Comparison of ENCODE assay signal across 9 cellular contexts in genomic region chr1:26161408-26162219, GRCh38. TPM values are rescaled to one million over a fixed set of nuclear protein-coding genes. Genes with fewer than 3 reads are reported as not detected.
A peak's percentile ranks its signal among the peaks of the same experiment; 100 is the strongest.
DNase-seq lines count a peak whose midpoint lies in the region; ATAC-seq and TF ChIP-seq lines count a peak whose summit lies in the region.
"Had no signal": no experiment of that assay in that cellular context is flagged by ENCODE, and none has a peak within 500 bp of the region (broad histone marks: within the 10 kb centered on the region; RNA-seq: fewer than 3 reads in every experiment).

No MANE protein-coding gene starts in this region.

- H3K9ac ChIP-seq in MM.1S (ENCODE audit: low read length): no peak overlapping the region

- H3K36me3 ChIP-seq in MM.1S (replicated peaks; ENCODE audit: insufficient read depth, low read length): no peaks in the 10 kb centered on the region

- H3K4me1 Mint-ChIP-seq in activated CD4-positive, alpha-beta memory T cell treated with anti-CD3 and anti-CD28 coated beads, Interleukin-2, amount 10 ng/mL, durations not matched to agents 7 days and 5 days: peaks cover 27% of the 10 kb centered on the region

- no peaks in the 10 kb centered on the region for H3K9me3 ChIP-seq in MM.1S (replicated peaks; ENCODE audit: insufficient read depth, low read length)

- DNase-seq in DMS114 treated with DMSO at 0.1 percent for 48 hours (lab: John Stamatoyannopoulos, UW; ENCODE audit: unreplicated experiment): peak; percentile 46
- DNase-seq in MM.1S: peak; percentile 37
- peak; percentile 35 for DNase-seq in activated CD4-positive, alpha-beta memory T cell treated with anti-CD3 and anti-CD28 coated beads, Interleukin-2, amount 10 ng/mL, durations not matched to agents 7 days and 5 days
- no peak for DNase-seq in epithelial cell of proximal tubule (ENCODE audit: low read depth)
- peak; percentile 40 for DNase-seq in midbrain (lab: John Stamatoyannopoulos, UW)
- DNase-seq in stimulated activated naive CD8-positive, alpha-beta T cell treated with anti-CD3 and anti-CD28 coated beads, Interleukin-15, Interleukin-2, amounts not matched to agents 100 U/mL and 50 U/mL, for 24 hours: peak; percentile 54
- no peak for DNase-seq in NK-92 (lab: John Stamatoyannopoulos, UW; ENCODE audit: unreplicated experiment)

- H3K36me3 Mint-ChIP-seq in activated CD4-positive, alpha-beta memory T cell treated with anti-CD3 and anti-CD28 coated beads, Interleukin-2, amount 10 ng/mL, durations not matched to agents 7 days and 5 days (ENCODE audit: low read depth): no peaks in the 10 kb centered on the region

- no peaks in the 10 kb centered on the region for H3K9me2 ChIP-seq in MM.1S (replicated peaks; ENCODE audit: insufficient read depth, low read length)

- peak; percentile 49 for ATAC-seq in stimulated activated naive CD8-positive, alpha-beta T cell treated with anti-CD3 and anti-CD28 coated beads, Interleukin-15, Interleukin-2, amounts not matched to agents 100 U/mL and 50 U/mL, for 24 hours
- no peak for ATAC-seq in HG02759 (IDR thresholded peaks at IDR 0.05; ENCODE audit: unreplicated experiment)

- no peaks in the 10 kb centered on the region for H3K9me3 Mint-ChIP-seq in activated CD4-positive, alpha-beta memory T cell treated with anti-CD3 and anti-CD28 coated beads, Interleukin-2, amount 10 ng/mL, durations not matched to agents 7 days and 5 days

- H3K27me3 Mint-ChIP-seq in activated CD4-positive, alpha-beta memory T cell treated with anti-CD3 and anti-CD28 coated beads, Interleukin-2, amount 10 ng/mL, durations not matched to agents 7 days and 5 days: peaks cover 50% of the 10 kb centered on the region

- no peaks in the 10 kb centered on the region for H3F3A ChIP-seq in MM.1S (ENCODE audit: insufficient read depth, low read length)

- POLR2A ChIA-PET in activated CD4-positive, alpha-beta memory T cell treated with anti-CD3 and anti-CD28 coated beads, Interleukin-2, amount 10 ng/mL, durations not matched to agents 7 days and 5 days (lab: Charles Lee): interaction anchor here (0.7 kb wide), 1 partner anchor 35 kb away, joined by 3 read pairs; no protein-coding TSS in a partner anchor

- H3K27ac Mint-ChIP-seq in activated CD4-positive, alpha-beta memory T cell treated with anti-CD3 and anti-CD28 coated beads, Interleukin-2, amount 10 ng/mL, durations not matched to agents 7 days and 5 days: no peak overlapping the region

- TF ChIP-seq CTCF in MM.1S (IDR thresholded peaks at IDR 0.05; ENCODE audit: low read length) (no peak), epithelial cell of proximal tubule (conservative IDR thresholded peaks at IDR 0.05; ENCODE audit: low read depth, low read length) (peak; percentile 4)

- CTCF ChIA-PET in activated CD4-positive, alpha-beta memory T cell treated with anti-CD3 and anti-CD28 coated beads, Interleukin-2, amount 10 ng/mL, durations not matched to agents 7 days and 5 days (lab: Charles Lee): interaction anchor here (1.0 to 2.7 kb wide), 5 partner anchors 8 to 256 kb away, joined by 3 to 14 read pairs (median 4); partner anchors contain the start of genes CEP85 and ZNF593

- no peak overlapping the region for H3K4me3 Mint-ChIP-seq in activated CD4-positive, alpha-beta memory T cell treated with anti-CD3 and anti-CD28 coated beads, Interleukin-2, amount 10 ng/mL, durations not matched to agents 7 days and 5 days

- H3K27me3 ChIP-seq in MM.1S (replicated peaks; ENCODE audit: insufficient read depth, low read length): peaks cover 27% of the 10 kb centered on the region

- H3K4me3 ChIP-seq in MM.1S (ENCODE audit: low read length) (peak overlapping the region; percentile 52; the same call in 1 of the 2 replicates), epithelial cell of proximal tubule (ENCODE audit: low read depth, low read length) (peak overlapping the region; percentile 52)

- peak overlapping the region; percentile 54 for H2AFZ ChIP-seq in MM.1S (ENCODE audit: low read length)

- no peaks in the 10 kb centered on the region for H3K79me2 ChIP-seq in MM.1S (ENCODE audit: low read length)

- H3K4me2 ChIP-seq in MM.1S (ENCODE audit: low read depth, low read length): peak overlapping the region; percentile 94

- peaks cover 6% of the 10 kb centered on the region for H3K4me1 ChIP-seq in MM.1S (ENCODE audit: low read length)

- H3K27ac ChIP-seq in MM.1S (ENCODE audit: low read length): no peak overlapping the region

- H4K20me1 ChIP-seq in MM.1S (ENCODE audit: insufficient read depth, low read length): no peaks in the 10 kb centered on the region

RNA-seq across cellular contexts. Expression of gene FAM110D, which starts 2.7 kb away (rescaled TPM):
- not detected for total RNA-seq in activated CD4-positive, alpha-beta memory T cell treated with anti-CD3 and anti-CD28 coated beads, Interleukin-2, amount 10 ng/mL, durations not matched to agents 7 days and 5 days
- not detected in 2 replicates for total RNA-seq in epithelial cell of proximal tubule

RNA-seq across cellular contexts. Expression of gene C1orf232, which starts 7.1 kb away (rescaled TPM):
- not detected for total RNA-seq in activated CD4-positive, alpha-beta memory T cell treated with anti-CD3 and anti-CD28 coated beads, Interleukin-2, amount 10 ng/mL, durations not matched to agents 7 days and 5 days
- not detected in 2 replicates for total RNA-seq in epithelial cell of proximal tubule
- total RNA-seq: SK-MEL-5 had no signal

RNA-seq across cellular contexts. Expression of gene ZNF593, which starts 8.1 kb away (rescaled TPM):
- 10 to 100 TPM; 20.3 to 22.9 TPM for total RNA-seq in activated CD4-positive, alpha-beta memory T cell treated with anti-CD3 and anti-CD28 coated beads, Interleukin-2, amount 10 ng/mL, durations not matched to agents 7 days and 5 days
- 80.4 and 89.3 TPM in 2 replicates for total RNA-seq in epithelial cell of proximal tubule

RNA-seq across cellular contexts. Expression of gene ZNF593OS, which starts 10.0 kb away (rescaled TPM):
- not detected for total RNA-seq in activated CD4-positive, alpha-beta memory T cell treated with anti-CD3 and anti-CD28 coated beads, Interleukin-2, amount 10 ng/mL, durations not matched to agents 7 days and 5 days
- not detected in 2 replicates for total RNA-seq in epithelial cell of proximal tubule
- total RNA-seq: SK-MEL-5 had no signal

RNA-seq across cellular contexts. Expression of gene CNKSR1, which starts 15.7 kb away (rescaled TPM):
- total RNA-seq in activated CD4-positive, alpha-beta memory T cell treated with anti-CD3 and anti-CD28 coated beads, Interleukin-2, amount 10 ng/mL, durations not matched to agents 7 days and 5 days: 1 to 10 TPM; 1.8 to 5.3 TPM
- 6.7 and 14.8 TPM in 2 replicates for total RNA-seq in epithelial cell of proximal tubule

Comparison
In these comparisons a context has a peak if more than half of its experiments do, and no peak if none do; other contexts are left out.
1. DNase-seq: peak in DMS114 treated with DMSO at 0.1 percent for 48 hours (single experiment), MM.1S (single experiment), activated CD4-positive, alpha-beta memory T cell treated with anti-CD3 and anti-CD28 coated beads, Interleukin-2, amount 10 ng/mL, durations not matched to agents 7 days and 5 days (single experiment), midbrain (single experiment) and stimulated activated naive CD8-positive, alpha-beta T cell treated with anti-CD3 and anti-CD28 coated beads, Interleukin-15, Interleukin-2, amounts not matched to agents 100 U/mL and 50 U/mL, for 24 hours (single experiment); none in epithelial cell of proximal tubule (single experiment) and NK-92 (single experiment).